19 cellular contexts compared by ENCODE assay signal in genomic region chr20:55513966-55514365, GRCh38.
DNase-seq lines count a peak whose midpoint lies in the region; ATAC-seq and TF ChIP-seq lines count a peak whose summit lies in the region.
"Had no signal": no experiment of that assay in that cellular context is flagged by ENCODE, and none has a peak within 500 bp of the region (broad histone marks: within the 10 kb centered on the region; RNA-seq: fewer than 3 reads in every experiment).

No MANE protein-coding gene starts in this region.

- H3F3A ChIP-seq in SK-N-SH (replicated peaks; ENCODE audit: insufficient read depth): no peaks in the 10 kb centered on the region

- peaks cover 28% of the 10 kb centered on the region for H3K4me1 ChIP-seq in mammary epithelial cell (ENCODE audit: insufficient read depth, low read length)
- no peaks in the 10 kb centered on the region for H3K4me1 ChIP-seq in SK-N-SH (ENCODE audit: control insufficient read depth in 1 of 2, insufficient read depth in 2 of 2, low read depth in 1 of 2, low read length in 1 of 2)
- H3K4me1 ChIP-seq: BLaER1 had no signal

- CTCF ChIA-PET in mammary epithelial cell (lab: Charles Lee; ENCODE audit: low non-redundant PET): no interaction called here
- CTCF ChIA-PET in MCF 10A (lab: Yijun Ruan, JAX): interaction anchor here (0.8 kb wide), 1 partner anchor 8 kb away, joined by 4 read pairs; no protein-coding TSS in a partner anchor
- CTCF ChIA-PET in SK-N-SH (lab: Yijun Ruan, JAX): no interaction called here

- no peak overlapping the region for H3K27ac Mint-ChIP-seq in MCF 10A (ENCODE audit: low read depth, unreplicated experiment)
- peak overlapping the region; percentile 8 for H3K27ac Mint-ChIP-seq in neural crest cell (ENCODE audit: unreplicated experiment)
- H3K27ac Mint-ChIP-seq: B cell; CD4-positive, CD25-positive, alpha-beta regulatory T cell; CD8-positive, alpha-beta T cell had no signal

- peak overlapping the region; percentile 32 for H3K4me2 ChIP-seq in mammary epithelial cell (ENCODE audit: insufficient read depth, low read depth, low read length)
- H3K4me2 ChIP-seq in SK-N-SH: no peak overlapping the region
- H3K4me2 ChIP-seq: BLaER1 had no signal

- H4K20me1 ChIP-seq in mammary epithelial cell (ENCODE audit: insufficient read depth, low read length) (no peaks in the 10 kb centered on the region), SK-N-SH (ENCODE audit: insufficient read depth) (no peaks in the 10 kb centered on the region)
- H4K20me1 ChIP-seq: BLaER1 had no signal

- H3K9me3 ChIP-seq in mammary epithelial cell (replicated peaks; ENCODE audit: insufficient read depth, low read length) (no peaks in the 10 kb centered on the region), SK-N-SH (no peaks in the 10 kb centered on the region)
- H3K9me3 ChIP-seq: BLaER1, Caco-2 had no signal

- 80% methylated on average over 3 of the region's 3 CpGs for WGBS in mammary epithelial cell (ENCODE audit: low coverage, missing lambda C conversion rate)
- WGBS in SK-N-SH (ENCODE audit: low lambda C conversion rate): 27% methylated on average over 3 of the region's 3 CpGs

- H3K4me3 ChIP-seq in mammary epithelial cell (replicated peaks in 1 of 3; ENCODE audit: insufficient read depth in 1 of 3, low read depth in 2 of 3, low read length in 3 of 3): no peak overlapping the region
- H3K4me3 ChIP-seq in SK-N-SH (ENCODE audit: low read depth in 2 of 2, low read length in 1 of 2): no peak overlapping the region
- H3K4me3 ChIP-seq: BLaER1 had no signal

- POLR2A ChIA-PET in MCF 10A (lab: Yijun Ruan, JAX): no interaction called here
- POLR2A ChIA-PET in SK-N-SH (lab: Yijun Ruan, JAX): no interaction called here

- H3K9me3 Mint-ChIP-seq in MCF 10A (ENCODE audit: unreplicated experiment): peaks cover 12% of the 10 kb centered on the region
- H3K9me3 Mint-ChIP-seq in neural crest cell: no peaks in the 10 kb centered on the region
- H3K9me3 Mint-ChIP-seq: CD8-positive, alpha-beta T cell had no signal

- H3K79me2 ChIP-seq in mammary epithelial cell (ENCODE audit: insufficient read depth, low read length) (no peaks in the 10 kb centered on the region), SK-N-SH (ENCODE audit: insufficient read depth) (no peaks in the 10 kb centered on the region)

- no peak overlapping the region for H2AFZ ChIP-seq in mammary epithelial cell (ENCODE audit: low read depth, low read length)
- H2AFZ ChIP-seq in SK-N-SH (ENCODE audit: low read depth): no peak overlapping the region

- H3K4me1 Mint-ChIP-seq in MCF 10A (ENCODE audit: insufficient read depth, unreplicated experiment) (no peaks in the 10 kb centered on the region), neural crest cell (peaks cover 6% of the 10 kb centered on the region)
- H3K4me1 Mint-ChIP-seq: B cell; CD4-positive, CD25-positive, alpha-beta regulatory T cell had no signal

- no peaks in the 10 kb centered on the region for H3K36me3 ChIP-seq in mammary epithelial cell (ENCODE audit: insufficient read depth, low read length)
- H3K36me3 ChIP-seq in SK-N-SH (replicated peaks in 1 of 2; ENCODE audit: control insufficient read depth in 1 of 2, insufficient read depth in 2 of 2, low read length in 1 of 2): no peaks in the 10 kb centered on the region
- H3K36me3 ChIP-seq: BLaER1 had no signal

- no peak for TF ChIP-seq CTCF in mammary epithelial cell (conservative IDR thresholded peaks at IDR 0.05 in 1 of 2, IDR thresholded peaks at IDR 0.05 in 1 of 2; ENCODE audit: extremely low read depth in 1 of 2, insufficient read depth in 1 of 2, low read depth in 1 of 2, low read length in 2 of 2)
- TF ChIP-seq CTCF in MCF 10A (IDR thresholded peaks at IDR 0.05; ENCODE audit: unreplicated experiment): no peak
- no peak for TF ChIP-seq CTCF in neural crest cell (conservative IDR thresholded peaks at IDR 0.05)
- TF ChIP-seq CTCF in SK-N-SH (IDR thresholded peaks at IDR 0.05): no peak

- no peak overlapping the region for H3K4me3 Mint-ChIP-seq in MCF 10A (ENCODE audit: unreplicated experiment)
- H3K4me3 Mint-ChIP-seq in neural crest cell: no peak overlapping the region
- H3K4me3 Mint-ChIP-seq: B cell; CD4-positive, CD25-positive, alpha-beta regulatory T cell; CD8-positive, alpha-beta T cell had no signal

- BruUV-seq in mammary epithelial cell (replicated peaks; lab: Mats Ljungman, UMichigan): no TSS peak
- no TSS peak for BruUV-seq in MCF 10A (replicated peaks; lab: Mats Ljungman, UMichigan)

- ATAC-seq in HG02759 (IDR thresholded peaks at IDR 0.05; ENCODE audit: unreplicated experiment): no peak
- ATAC-seq: CD8-positive, alpha-beta T cell had no signal

- in situ Hi-C loops in mammary epithelial cell (cut with MboI; ENCODE audit: low sequenced_read_pairs in 2 of 2): no loop called here

- H3K36me3 Mint-ChIP-seq in MCF 10A (ENCODE audit: insufficient read depth, unreplicated experiment): no peaks in the 10 kb centered on the region
- no peaks in the 10 kb centered on the region for H3K36me3 Mint-ChIP-seq in neural crest cell (ENCODE audit: low read depth)
- H3K36me3 Mint-ChIP-seq: CD4-positive, CD25-positive, alpha-beta regulatory T cell; CD8-positive, alpha-beta T cell had no signal

- H3K9ac ChIP-seq in mammary epithelial cell (ENCODE audit: insufficient read depth, low read length): no peak overlapping the region
- H3K9ac ChIP-seq in SK-N-SH: no peak overlapping the region
- H3K9ac ChIP-seq: BLaER1 had no signal

- H3K27me3 Mint-ChIP-seq in MCF 10A (ENCODE audit: insufficient read depth, unreplicated experiment): no peaks in the 10 kb centered on the region
- peaks cover 6% of the 10 kb centered on the region for H3K27me3 Mint-ChIP-seq in neural crest cell (ENCODE audit: low read depth)
- H3K27me3 Mint-ChIP-seq: B cell; CD4-positive, CD25-positive, alpha-beta regulatory T cell had no signal

- no peaks in the 10 kb centered on the region for H3K9me2 ChIP-seq in SK-N-SH

- intact Hi-C loops in mammary epithelial cell (cut with micrococcal nuclease): loop anchor here (2.0 kb wide), 1 partner anchor 25 kb away; no protein-coding TSS in a partner anchor
- intact Hi-C loops in MCF 10A (cut with micrococcal nuclease): no loop called here
- intact Hi-C loops in posterior cingulate gyrus (cut with DNase I): no loop called here

- no peak for TF ChIP-seq RAD21 in SK-N-SH (IDR thresholded peaks at IDR 0.05; ENCODE audit: low read length)

- no peaks in the 10 kb centered on the region for H3K27me3 ChIP-seq in mammary epithelial cell (ENCODE audit: insufficient read depth, low read length)
- H3K27me3 ChIP-seq in SK-N-SH (ENCODE audit: insufficient read depth): no peaks in the 10 kb centered on the region
- H3K27me3 ChIP-seq: BLaER1 had no signal

- TF ChIP-seq EP300 in SK-N-SH (IDR thresholded peaks at IDR 0.05; ENCODE audit: borderline replicate concordance in 1 of 2, low read depth in 1 of 2, low read length in 1 of 2): no peak

- H3K27ac ChIP-seq in mammary epithelial cell (ENCODE audit: insufficient read depth, low read depth, low read length) (no peak overlapping the region), epithelial cell of prostate (peak overlapping the region; percentile 11), SK-N-SH (ENCODE audit: low read depth in 2 of 2, low read length in 1 of 2) (no peak overlapping the region)
- H3K27ac ChIP-seq: 22Rv1, BLaER1, C4-2B had no signal

- dilution Hi-C loops in mammary epithelial cell (cut with HindIII; ENCODE audit: low sequenced_read_pairs): no loop called here

- DNase-seq in mammary epithelial cell (peak; percentile 9), MCF 10A (ENCODE audit: unreplicated experiment) (no peak), epithelial cell of prostate (ENCODE audit: low read depth, low spot score) (no peak), left kidney (ENCODE audit: low read depth, low spot score) (peak; percentile 66), neural crest cell (ENCODE audit: low read depth, low spot score) (no peak), SK-N-SH (no peak), posterior cingulate gyrus (no peak)
- DNase-seq: Caco-2; CD4-positive, CD25-positive, alpha-beta regulatory T cell; CD8-positive, alpha-beta T cell; DMS153; DND-41; H7; HCEC 1CT had no signal

TF ChIP-seq in SK-N-SH, 30 proteins besides CTCF, POLR2A, EP300 and RAD21 (continues in another document):
- TF ChIP-seq RFX5 (IDR thresholded peaks at IDR 0.05; ENCODE audit: low read length): no peak
- no peak for TF ChIP-seq CHD2 (IDR thresholded peaks at IDR 0.05; ENCODE audit: low read length, partially characterized antibody)
- no peak for TF ChIP-seq USF1 (IDR thresholded peaks at IDR 0.05; ENCODE audit: borderline replicate concordance, low read depth)
- TF ChIP-seq ELF1 (IDR thresholded peaks at IDR 0.05): no peak
- TF ChIP-seq FOXM1 (IDR thresholded peaks at IDR 0.05; ENCODE audit: low read depth): no peak
- TF ChIP-seq, protein P1, sequence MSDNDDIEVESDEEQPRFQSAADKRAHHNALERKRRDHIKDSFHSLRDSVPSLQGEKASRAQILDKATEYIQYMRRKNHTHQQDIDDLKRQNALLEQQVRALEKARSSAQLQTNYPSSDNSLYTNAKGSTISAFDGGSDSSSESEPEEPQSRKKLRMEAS (IDR thresholded peaks at IDR 0.05; ENCODE audit: low read depth): no peak
- TF ChIP-seq GATA2 (CRISPR knock-in tag; IDR thresholded peaks at IDR 0.05): no peak
- TF ChIP-seq TCF12 (IDR thresholded peaks at IDR 0.05): no peak
- TF ChIP-seq NFIC (IDR thresholded peaks at IDR 0.05; ENCODE audit: borderline replicate concordance): no peak

Comparison
In these comparisons a context has a peak if more than half of its experiments do, and no peak if none do; other contexts are left out.
1. DNase-seq: peak in mammary epithelial cell (single experiment) and left kidney (single experiment); none in MCF 10A (single experiment), epithelial cell of prostate (single experiment), neural crest cell (single experiment), SK-N-SH (single experiment) and posterior cingulate gyrus (0 of 10).